ENCODE assay signal across 24 cellular contexts in the genomic region with DNA sequence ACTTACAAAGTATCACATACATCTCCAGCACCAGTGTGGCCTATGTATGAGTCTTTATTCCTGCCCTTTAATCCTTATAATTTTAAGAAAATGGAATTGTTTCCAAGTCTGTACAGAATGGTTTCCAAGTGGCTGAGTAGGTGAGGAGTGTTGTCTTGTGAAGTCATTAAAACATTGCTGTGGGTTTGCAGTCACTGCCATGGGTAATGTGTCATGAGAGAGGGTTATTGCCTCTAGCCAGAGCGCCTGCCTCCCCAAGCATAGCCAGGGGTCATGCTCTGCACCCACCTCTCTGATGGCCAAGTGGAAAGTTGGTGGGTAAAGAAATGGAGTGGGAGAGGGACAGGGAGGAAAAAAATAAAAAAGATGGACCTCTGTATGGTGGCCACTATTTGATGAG. TPM values are rescaled to one million over a fixed set of nuclear protein-coding genes. Genes with fewer than 3 reads are reported as not detected.
DNase-seq lines count a peak whose midpoint lies in the region; ATAC-seq, FAIRE-seq and TF ChIP-seq lines count a peak whose summit lies in the region.
"Had no signal": no experiment of that assay in that cellular context is flagged by ENCODE, and none has a peak within 500 bp of the region (broad histone marks: within the 10 kb centered on the region; RNA-seq: fewer than 3 reads in every experiment).

No MANE protein-coding gene starts in this region.

- TF ChIP-seq CTCF in left ventricle myocardium inferior (IDR thresholded peaks at IDR 0.05; ENCODE audit: borderline replicate concordance) (no peak), nephron progenitor cell (IDR thresholded peaks at IDR 0.05) (no peak)

- H3K27ac ChIP-seq in left ventricle myocardium inferior (replicated peaks), result peak overlapping the region; percentile 61
- H3K27ac ChIP-seq in right cardiac atrium (ENCODE audit: low read length), result no peak overlapping the region
- no peak overlapping the region for H3K27ac ChIP-seq in small intestine (ENCODE audit: low read depth in 1 of 2, low read length in 1 of 2)
- H3K27ac ChIP-seq: cardiac muscle cell had no signal

- H3K36me3 ChIP-seq in left ventricle myocardium inferior (no peaks in the 10 kb centered on the region), small intestine (ENCODE audit: control insufficient read depth in 2 of 2, insufficient read depth in 2 of 2, low read length in 2 of 2) (no peaks in the 10 kb centered on the region)
- H3K36me3 ChIP-seq: cardiac muscle cell, prostate gland, spleen, transverse colon had no signal

- WGBS in right cardiac atrium, result 95% methylated on average over 1 of the region's 1 CpG
- 86 to 96% (median 93%) methylated on average over 1 of the region's 1 CpG for WGBS in small intestine, 3 donors

- no peak overlapping the region for H3K4me3 Mint-ChIP-seq in nephron progenitor cell
- H3K4me3 Mint-ChIP-seq: activated CD4-positive, alpha-beta memory T cell treated with anti-CD3 and anti-CD28 coated beads for 36 hours; stimulated activated naive CD8-positive, alpha-beta T cell treated with anti-CD3 and anti-CD28 coated beads, Interleukin-15, Interleukin-2, amounts not matched to agents 100 ng/mL and 50 ng/mL, for 24 hours had no signal

- no peak for ATAC-seq in right cardiac atrium

- peaks cover 35% of the 10 kb centered on the region for H3K4me1 Mint-ChIP-seq in nephron progenitor cell

- intact Hi-C loops in left ventricle myocardium inferior (cut with micrococcal nuclease) (loop anchor here (5.0 kb wide), 1 partner anchor 71 kb away; no protein-coding TSS in a partner anchor), right cardiac atrium (cut with DNase I) (loop anchor here (5.0 to 10.0 kb wide), 4 partner anchors 48 to 76 kb away; no protein-coding TSS in a partner anchor), posterior vena cava (cut with DNase I) (loop anchor here in 1 of 2 donors (10.0 kb wide), 1 partner anchor 222 kb away; no protein-coding TSS in a partner anchor)

- H3K4me1 ChIP-seq in left ventricle myocardium inferior (peaks cover 74% of the 10 kb centered on the region), right cardiac atrium (ENCODE audit: control insufficient read depth, insufficient read depth, low read length) (peaks cover 19% of the 10 kb centered on the region), small intestine (ENCODE audit: control insufficient read depth in 2 of 2, insufficient read depth in 1 of 2, low read depth in 1 of 2, low read length in 1 of 2) (peaks cover 0 to 7% of the 10 kb centered on the region in 2 donors)

- peaks cover 9% of the 10 kb centered on the region for H3K36me3 Mint-ChIP-seq in nephron progenitor cell (ENCODE audit: low read depth)
- H3K36me3 Mint-ChIP-seq: activated CD4-positive, alpha-beta memory T cell treated with anti-CD3 and anti-CD28 coated beads for 36 hours had no signal

- H3K27me3 ChIP-seq in left ventricle myocardium inferior (ENCODE audit: low read depth) (no peaks in the 10 kb centered on the region), right cardiac atrium (ENCODE audit: control insufficient read depth, insufficient read depth) (no peaks in the 10 kb centered on the region), small intestine (ENCODE audit: control insufficient read depth in 2 of 2, insufficient read depth in 2 of 2, low read length in 2 of 2) (no peaks in the 10 kb centered on the region)
- H3K27me3 ChIP-seq: cardiac muscle cell, heart right ventricle, spleen, transverse colon had no signal

- no peak for FAIRE-seq in small intestine (lab: Jason Lieb, UNC)
- FAIRE-seq: A204.1, GM19239 had no signal

- H3K9me3 ChIP-seq in left ventricle myocardium inferior (replicated peaks) (no peaks in the 10 kb centered on the region), right cardiac atrium (ENCODE audit: control insufficient read depth, low read length) (no peaks in the 10 kb centered on the region), small intestine (ENCODE audit: control insufficient read depth, low read depth) (no peaks in the 10 kb centered on the region)
- H3K9me3 ChIP-seq: heart right ventricle, prostate gland, SK-N-SH, spleen, transverse colon had no signal

- no peaks in the 10 kb centered on the region for H3K27me3 Mint-ChIP-seq in nephron progenitor cell (ENCODE audit: low read depth, poor library complexity)
- H3K27me3 Mint-ChIP-seq: activated CD4-positive, alpha-beta memory T cell treated with anti-CD3 and anti-CD28 coated beads for 36 hours; stimulated activated naive CD8-positive, alpha-beta T cell treated with anti-CD3 and anti-CD28 coated beads, Interleukin-15, Interleukin-2, amounts not matched to agents 100 ng/mL and 50 ng/mL, for 24 hours had no signal

- no peak overlapping the region for H3K4me3 ChIP-seq in left ventricle myocardium inferior
- H3K4me3 ChIP-seq in right cardiac atrium (ENCODE audit: low read length), result no peak overlapping the region
- H3K4me3 ChIP-seq in small intestine (ENCODE audit: low read depth in 1 of 2, low read length in 2 of 2), result no peak overlapping the region
- H3K4me3 ChIP-seq: cardiac muscle cell, heart right ventricle, prostate gland, spleen, transverse colon had no signal

- peak overlapping the region; percentile 29 for H3K27ac Mint-ChIP-seq in nephron progenitor cell
- H3K27ac Mint-ChIP-seq: activated CD4-positive, alpha-beta memory T cell treated with anti-CD3 and anti-CD28 coated beads for 36 hours; stimulated activated naive CD8-positive, alpha-beta T cell treated with anti-CD3 and anti-CD28 coated beads, Interleukin-15, Interleukin-2, amounts not matched to agents 100 ng/mL and 50 ng/mL, for 24 hours had no signal

- no peaks in the 10 kb centered on the region for H3K9me3 Mint-ChIP-seq in nephron progenitor cell
- H3K9me3 Mint-ChIP-seq: activated CD4-positive, alpha-beta memory T cell treated with anti-CD3 and anti-CD28 coated beads for 36 hours; stimulated activated naive CD8-positive, alpha-beta T cell treated with anti-CD3 and anti-CD28 coated beads, Interleukin-15, Interleukin-2, amounts not matched to agents 100 ng/mL and 50 ng/mL, for 24 hours had no signal

- DNase-seq in left ventricle myocardium inferior (no peak), right cardiac atrium (no peak), astrocyte of the hippocampus (ENCODE audit: low read depth, low spot score) (peak; percentile 53), nephron progenitor cell (no peak), posterior vena cava (ENCODE audit: low spot score) (no peak), hepatic stellate cell (ENCODE audit: low spot score) (no peak), small intestine (no peak), NCI-H524 treated with DMSO at 0.1 percent for 48 hours (lab: John Stamatoyannopoulos, UW) (no peak)
- DNase-seq: activated CD4-positive, alpha-beta memory T cell treated with anti-CD3 and anti-CD28 coated beads for 36 hours; activated CD4-positive, CD25-positive, alpha-beta regulatory T cell; NCI-H1092 treated with DMSO at 0.1 percent for 48 hours; NCI-H510A treated with DMSO at 0.1 percent for 48 hours; RPMI8226; spleen; stimulated activated CD4-positive, alpha-beta T cell treated with anti-CD3 and anti-CD28 coated beads, Interleukin-4, amount 100 ng/mL, for 1 hour; T1000 had no signal

RNA-seq across cellular contexts. Expression of gene TRAK1, which starts 25.3 kb away (rescaled TPM):
- total RNA-seq in left ventricle myocardium inferior (264 TPM), right cardiac atrium (100 to 1,000 TPM; 201 to 249 (median 232) TPM), posterior vena cava (10 to 100 TPM; 29.4 to 39.2 TPM)
- polyA plus RNA-seq in right cardiac atrium (91.7 TPM), small intestine (10 to 100 TPM; 20.9 to 74.7 (median 36.5) TPM)
